8 cellular contexts compared by ENCODE assay signal in genomic region chr1:109099871-109100757, GRCh38. TPM values are rescaled to one million over a fixed set of nuclear protein-coding genes. Genes with fewer than 3 reads are reported as not detected.
DNase-seq lines count a peak whose midpoint lies in the region; ATAC-seq and TF ChIP-seq lines count a peak whose summit lies in the region.

No MANE protein-coding gene starts in this region.

- no peaks in the 10 kb centered on the region for H3K27me3 ChIP-seq in layer of hippocampus (ENCODE audit: control insufficient read depth, insufficient read depth, low read length)

- H3K4me3 ChIP-seq in choroid plexus epithelial cell (ENCODE audit: low read depth, low read length), result peak overlapping the region; percentile 77

- ATAC-seq in GM19043 (IDR thresholded peaks at IDR 0.05; ENCODE audit: low read depth, unreplicated experiment) (peak; percentile 83), HG03378 (IDR thresholded peaks at IDR 0.05; ENCODE audit: unreplicated experiment) (peak; percentile 81)

- peak overlapping the region; percentile 96 for H3K27ac ChIP-seq in layer of hippocampus (ENCODE audit: low read depth, low read length)

- peak; percentile 97 for DNase-seq in Ammon's horn (ENCODE audit: low spot score)
- DNase-seq in NCI-H460 (ENCODE audit: extremely low read depth, low read depth), result peak; percentile 94
- DNase-seq in activated CD4-positive, alpha-beta T cell treated with anti-CD3 and anti-CD28 coated beads for 24 hours (ENCODE audit: low read depth in 2 of 2), result peak; percentile 92 to 97
- DNase-seq in choroid plexus epithelial cell (ENCODE audit: low read depth), result peak; percentile 98
- DNase-seq in stimulated activated CD4-positive, alpha-beta T cell treated with anti-CD3 and anti-CD28 coated beads, Interleukin-1b, Interleukin-23, amount 100 ng/mL, for 4 hours (ENCODE audit: low read depth in 2 of 2), result peak; percentile 94 to 98

- TF ChIP-seq CTCF in choroid plexus epithelial cell (conservative IDR thresholded peaks at IDR 0.05; ENCODE audit: low read depth, low read length), result peak; percentile 87

RNA-seq across cellular contexts. Expression of gene TMEM167B, which starts 9.6 kb away (rescaled TPM):
- 20.4 and 23.1 TPM in 2 replicates for total RNA-seq in NCI-H460 (2014; rRNA removed; shearing (Covaris generic))
- 11.2 and 12.0 TPM in 2 replicates for polyA plus RNA-seq in NCI-H460 (2014; cell fraction: nucleus; rRNA removed)

RNA-seq across cellular contexts. Expression of gene ELAPOR1, which starts 13.8 kb away (rescaled TPM):
- total RNA-seq in NCI-H460 (2014; rRNA removed; shearing (Covaris generic)), result 0.12 and 0.23 TPM in 2 replicates
- polyA plus RNA-seq in NCI-H460 (2014; cell fraction: nucleus; rRNA removed), result 0.19 and 0.23 TPM in 2 replicates

RNA-seq across cellular contexts. Expression of gene TAF13, which starts 24.3 kb away (rescaled TPM):
- 47.7 and 72.5 TPM in 2 replicates for total RNA-seq in NCI-H460 (2014; rRNA removed; shearing (Covaris generic))
- 6.8 and 16.7 TPM in 2 replicates for polyA plus RNA-seq in NCI-H460 (2014; cell fraction: nucleus; rRNA removed)

RNA-seq across cellular contexts. Expression of gene WDR47, which starts 58.2 kb away (rescaled TPM):
- 6.7 and 7.7 TPM in 2 replicates for total RNA-seq in NCI-H460 (2014; rRNA removed; shearing (Covaris generic))
- polyA plus RNA-seq in NCI-H460 (2014; cell fraction: nucleus; rRNA removed), result 3.7 and 4.5 TPM in 2 replicates

Comparison
In these comparisons a context has a peak if more than half of its experiments do, and no peak if none do; other contexts are left out.
1. Peak in every context shown above with its lines: DNase-seq, ATAC-seq, H3K4me3 ChIP-seq and H3K27ac ChIP-seq.